ENCODE assay signal across 18 cellular contexts in the genomic region with DNA sequence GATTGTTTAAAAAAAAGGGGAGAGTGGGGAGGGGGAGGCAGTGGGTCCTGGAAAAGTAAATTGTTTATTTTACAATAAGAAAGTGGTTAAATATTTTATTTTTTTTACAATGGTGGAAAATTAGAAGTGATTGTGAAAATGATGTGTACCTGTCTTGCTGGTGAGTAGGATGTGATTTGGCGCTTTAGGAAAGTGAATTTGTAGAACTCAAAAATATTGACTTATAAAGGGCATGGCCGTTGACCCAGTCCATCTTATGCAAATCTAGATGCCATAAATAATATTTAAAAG. TPM values are rescaled to one million over a fixed set of nuclear protein-coding genes. Genes with fewer than 3 reads are reported as not detected.
DNase-seq lines count a peak whose midpoint lies in the region; ATAC-seq and TF ChIP-seq lines count a peak whose summit lies in the region.
"Had no signal": no experiment of that assay in that cellular context is flagged by ENCODE, and none has a peak within 500 bp of the region (broad histone marks: within the 10 kb centered on the region; RNA-seq: fewer than 3 reads in every experiment).

No MANE protein-coding gene starts in this region.

- CTCF ChIA-PET in CD8-positive, alpha-beta T cell (lab: Charles Lee), result interaction anchor here (2.4 kb wide), 1 partner anchor 131 kb away, joined by 18 read pairs; no protein-coding TSS in a partner anchor
- CTCF ChIA-PET in RWPE1 (lab: Yijun Ruan, JAX), result no interaction called here
- CTCF ChIA-PET in activated naive CD4-positive, alpha-beta T cell treated with anti-CD3 and anti-CD28 coated beads, Interleukin-2, amount 10 ng/mL, durations not matched to agents 7 days and 5 days (lab: Charles Lee), result no interaction called here

- H3K36me3 ChIP-seq in CD8-positive, alpha-beta T cell (ENCODE audit: insufficient read depth, low read length), result no peaks in the 10 kb centered on the region
- H3K36me3 ChIP-seq in endodermal cell (ENCODE audit: control insufficient read depth, insufficient read depth, low read length), result no peaks in the 10 kb centered on the region
- H3K36me3 ChIP-seq: BLaER1, Peyer's patch, SJCRH30 had no signal

- 67% methylated on average over 2 of the region's 2 CpGs; no CpG with 5 or more reads in 1 of the 2 experiments for WGBS in endodermal cell (ENCODE audit: insufficient coverage in 1 of 2, insufficient read length in 1 of 2), 2 experiments

- intact Hi-C loops in CD8-positive, alpha-beta T cell (cut with DNase I, micrococcal nuclease), result loop anchor here (1.0 to 5.0 kb wide), 4 partner anchors 131 to 1951 kb away; no protein-coding TSS in a partner anchor

- TF ChIP-seq CTCF in CD8-positive, alpha-beta T cell (IDR thresholded peaks at IDR 0.05), result peak; percentile 42
- TF ChIP-seq CTCF in RWPE1 (conservative IDR thresholded peaks at IDR 0.05; ENCODE audit: low read depth) (peak; percentile 46), endodermal cell (conservative IDR thresholded peaks at IDR 0.05) (peak; percentile 4), foreskin keratinocyte (conservative IDR thresholded peaks at IDR 0.05) (no peak)

- H3K27me3 Mint-ChIP-seq in CD8-positive, alpha-beta T cell (ENCODE audit: low read depth), result peaks cover 14% of the 10 kb centered on the region
- H3K27me3 Mint-ChIP-seq in endodermal cell (ENCODE audit: insufficient read depth), result peaks cover 11% of the 10 kb centered on the region
- H3K27me3 Mint-ChIP-seq in activated naive CD4-positive, alpha-beta T cell treated with anti-CD3 and anti-CD28 coated beads, Interleukin-2, amount 10 ng/mL, durations not matched to agents 7 days and 5 days, result peaks cover 16% of the 10 kb centered on the region

- H3K4me3 Mint-ChIP-seq in CD8-positive, alpha-beta T cell, result no peak overlapping the region
- H3K4me3 Mint-ChIP-seq in endodermal cell, result no peak overlapping the region
- no peak overlapping the region for H3K4me3 Mint-ChIP-seq in activated naive CD4-positive, alpha-beta T cell treated with anti-CD3 and anti-CD28 coated beads, Interleukin-2, amount 10 ng/mL, durations not matched to agents 7 days and 5 days
- H3K4me3 Mint-ChIP-seq: CD4-positive, alpha-beta memory T cell had no signal

- no peak for ATAC-seq in CD8-positive, alpha-beta T cell
- ATAC-seq in GM19023 (IDR thresholded peaks at IDR 0.05; ENCODE audit: unreplicated experiment) (no peak), foreskin keratinocyte (no peak)

- no peak for DNase-seq in CD8-positive, alpha-beta T cell
- DNase-seq in RWPE1 (ENCODE audit: low spot score) (no peak), endodermal cell (no peak), foreskin keratinocyte (no peak), AG20443 (ENCODE audit: low spot score) (no peak)
- no peak for DNase-seq in activated naive CD4-positive, alpha-beta T cell treated with anti-CD3 and anti-CD28 coated beads, Interleukin-2, amount 10 ng/mL, durations not matched to agents 7 days and 5 days
- DNase-seq: GF-D8, NCI-H2081 treated with DMSO at 0.1 percent for 48 hours, NCI-H226, NCI-H510A had no signal

- no peak overlapping the region for H3K27ac ChIP-seq in CD8-positive, alpha-beta T cell (ENCODE audit: low read depth, low read length)
- H3K27ac ChIP-seq in RWPE1 (no peak overlapping the region), endodermal cell (ENCODE audit: low read depth, low read length) (no peak overlapping the region), foreskin keratinocyte (no peak overlapping the region)
- H3K27ac ChIP-seq: BLaER1, Peyer's patch, SJCRH30 had no signal

- no peak overlapping the region for H3K9ac ChIP-seq in endodermal cell (ENCODE audit: extremely low read depth, low read length, poor library complexity, severe bottlenecking)
- H3K9ac ChIP-seq: BLaER1 had no signal

- POLR2A ChIA-PET in CD8-positive, alpha-beta T cell (lab: Charles Lee), result no interaction called here
- POLR2A ChIA-PET in RWPE1 (lab: Yijun Ruan, JAX; ENCODE audit: low non-redundant PET), result no interaction called here

- no peak overlapping the region for H3K27ac Mint-ChIP-seq in CD8-positive, alpha-beta T cell
- no peak overlapping the region for H3K27ac Mint-ChIP-seq in endodermal cell
- H3K27ac Mint-ChIP-seq in activated naive CD4-positive, alpha-beta T cell treated with anti-CD3 and anti-CD28 coated beads, Interleukin-2, amount 10 ng/mL, durations not matched to agents 7 days and 5 days, result no peak overlapping the region
- H3K27ac Mint-ChIP-seq: CD4-positive, alpha-beta memory T cell had no signal

- H3K36me3 Mint-ChIP-seq in CD8-positive, alpha-beta T cell, result no peaks in the 10 kb centered on the region
- H3K36me3 Mint-ChIP-seq in endodermal cell (ENCODE audit: low read depth), result no peaks in the 10 kb centered on the region
- no peaks in the 10 kb centered on the region for H3K36me3 Mint-ChIP-seq in activated naive CD4-positive, alpha-beta T cell treated with anti-CD3 and anti-CD28 coated beads, Interleukin-2, amount 10 ng/mL, durations not matched to agents 7 days and 5 days
- H3K36me3 Mint-ChIP-seq: CD4-positive, alpha-beta memory T cell had no signal

- H3K9me3 ChIP-seq in CD8-positive, alpha-beta T cell (ENCODE audit: low read length), result no peaks in the 10 kb centered on the region
- H3K9me3 ChIP-seq in endodermal cell (ENCODE audit: control insufficient read depth, low read length), result no peaks in the 10 kb centered on the region
- H3K9me3 ChIP-seq: BLaER1, Caco-2, Peyer's patch, SJCRH30 had no signal

- no peaks in the 10 kb centered on the region for H3K27me3 ChIP-seq in CD8-positive, alpha-beta T cell (ENCODE audit: insufficient read depth, low read length)
- H3K27me3 ChIP-seq in endodermal cell (ENCODE audit: control insufficient read depth, insufficient read depth, low read length, poor library complexity, severe bottlenecking), result no peaks in the 10 kb centered on the region
- H3K27me3 ChIP-seq in foreskin keratinocyte, result no peaks in the 10 kb centered on the region
- H3K27me3 ChIP-seq: BLaER1, Peyer's patch had no signal

- no peak overlapping the region for H3K4me3 ChIP-seq in CD8-positive, alpha-beta T cell (ENCODE audit: low read depth, low read length)
- H3K4me3 ChIP-seq in endodermal cell (ENCODE audit: low read length), result no peak overlapping the region
- H3K4me3 ChIP-seq: BLaER1, Peyer's patch, SJCRH30 had no signal

- no peaks in the 10 kb centered on the region for H3K4me1 Mint-ChIP-seq in CD8-positive, alpha-beta T cell (ENCODE audit: low read depth)
- H3K4me1 Mint-ChIP-seq in endodermal cell, result peaks cover 9% of the 10 kb centered on the region
- H3K4me1 Mint-ChIP-seq in activated naive CD4-positive, alpha-beta T cell treated with anti-CD3 and anti-CD28 coated beads, Interleukin-2, amount 10 ng/mL, durations not matched to agents 7 days and 5 days, result peaks cover 3% of the 10 kb centered on the region

- H3K4me1 ChIP-seq in CD8-positive, alpha-beta T cell (ENCODE audit: insufficient read depth, low read length), result no peaks in the 10 kb centered on the region
- no peaks in the 10 kb centered on the region for H3K4me1 ChIP-seq in endodermal cell (ENCODE audit: control insufficient read depth, insufficient read depth, low read length)
- no peaks in the 10 kb centered on the region for H3K4me1 ChIP-seq in foreskin keratinocyte
- H3K4me1 ChIP-seq: BLaER1, Caco-2, Peyer's patch, SJCRH30 had no signal

- H3K9me3 Mint-ChIP-seq in CD8-positive, alpha-beta T cell, result no peaks in the 10 kb centered on the region
- no peaks in the 10 kb centered on the region for H3K9me3 Mint-ChIP-seq in endodermal cell
- no peaks in the 10 kb centered on the region for H3K9me3 Mint-ChIP-seq in activated naive CD4-positive, alpha-beta T cell treated with anti-CD3 and anti-CD28 coated beads, Interleukin-2, amount 10 ng/mL, durations not matched to agents 7 days and 5 days
- H3K9me3 Mint-ChIP-seq: CD4-positive, alpha-beta memory T cell had no signal

RNA-seq across cellular contexts. Expression of gene CES1, which starts 10.2 kb away (rescaled TPM):
- total RNA-seq in CD8-positive, alpha-beta T cell, result not detected
- total RNA-seq in endodermal cell (1 to 10 TPM in 1 of 2 donors, not detected in 1; 1.3 TPM), foreskin keratinocyte (0.10 TPM in 1 of 2 replicates, not detected in the other)
- polyA plus RNA-seq in endodermal cell (2013, experiment 1 of 2), result 0.32 TPM
- polyA plus RNA-seq in endodermal cell (2013, experiment 2 of 2), result 0.17 TPM
- polyA plus RNA-seq in foreskin keratinocyte, result 0.31 TPM in 1 of 2 replicates, not detected in the other
- total RNA-seq: HT-29, SJCRH30 had no signal

RNA-seq across cellular contexts. Expression of gene CES5A, which starts 32.1 kb away (rescaled TPM):
- total RNA-seq in CD8-positive, alpha-beta T cell, result not detected
- total RNA-seq in endodermal cell (under 1 TPM in 1 of 2 donors, not detected in 1; 0.26 TPM), foreskin keratinocyte (not detected in 2 replicates)
- polyA plus RNA-seq in endodermal cell (2013, experiment 1 of 2), result not detected
- polyA plus RNA-seq in endodermal cell (2013, experiment 2 of 2), result not detected
- polyA plus RNA-seq in foreskin keratinocyte, result not detected in 2 replicates
- total RNA-seq: Caco-2; CD4-positive, alpha-beta memory T cell; H4; HT-29; Peyer's patch; SJCRH30 had no signal
- polyA plus RNA-seq: CD4-positive, alpha-beta memory T cell had no signal
